ENCODE assay signal across 24 cellular contexts in genomic region chr20:13468166-13468565, GRCh38.
"Had no signal": no experiment of that assay in that cellular context is flagged by ENCODE, and none has a peak within 500 bp of the region (broad histone marks: within the 10 kb centered on the region; RNA-seq: fewer than 3 reads in every experiment).

No MANE protein-coding gene starts in this region.

- FAIRE-seq: colon, endothelial cell of umbilical vein, islet of Langerhans, keratinocyte had no signal

- H3K4me1 ChIP-seq: esophagus muscularis mucosa, gastrocnemius medialis, left lung, lower lobe of right lung had no signal

- H3K4me3 ChIP-seq: coronary artery, dorsolateral prefrontal cortex, esophagus muscularis mucosa, gastrocnemius medialis, heart right ventricle, left lung, lower lobe of right lung, mucosa of descending colon had no signal

- ATAC-seq: foreskin keratinocyte, gastrocnemius medialis, heart right ventricle, left cardiac atrium, left lung, left ventricle myocardium superior, lower lobe of right lung, mucosa of descending colon had no signal

- H3K4me3 Mint-ChIP-seq: mesothelial cell of epicardium, naive B cell had no signal

- H3K27me3 Mint-ChIP-seq: naive B cell had no signal

- H3K9me3 ChIP-seq: esophagus muscularis mucosa, gastrocnemius medialis, left lung, mucosa of descending colon had no signal

- H3K27ac ChIP-seq: coronary artery, dorsolateral prefrontal cortex, esophagus muscularis mucosa, foreskin keratinocyte, gastrocnemius medialis, heart right ventricle, left lung, lower lobe of right lung had no signal

- H3K4me1 Mint-ChIP-seq: mesothelial cell of epicardium, naive B cell had no signal

- DNase-seq: dermis blood vessel endothelial cell; dorsolateral prefrontal cortex; effector CD4-positive, alpha-beta T cell; effector memory CD4-positive, alpha-beta T cell; foreskin keratinocyte; gastrocnemius medialis; glutamatergic neuron; head of caudate nucleus; heart right ventricle; hippocampal formation; left cardiac atrium; left lung; left ventricle myocardium superior; lower lobe of right lung; mesenchymal stem cell; mucosa of descending colon; naive B cell had no signal

- H3K27ac Mint-ChIP-seq: mesothelial cell of epicardium, naive B cell had no signal
